27 cellular contexts compared by ENCODE assay signal in the genomic region with DNA sequence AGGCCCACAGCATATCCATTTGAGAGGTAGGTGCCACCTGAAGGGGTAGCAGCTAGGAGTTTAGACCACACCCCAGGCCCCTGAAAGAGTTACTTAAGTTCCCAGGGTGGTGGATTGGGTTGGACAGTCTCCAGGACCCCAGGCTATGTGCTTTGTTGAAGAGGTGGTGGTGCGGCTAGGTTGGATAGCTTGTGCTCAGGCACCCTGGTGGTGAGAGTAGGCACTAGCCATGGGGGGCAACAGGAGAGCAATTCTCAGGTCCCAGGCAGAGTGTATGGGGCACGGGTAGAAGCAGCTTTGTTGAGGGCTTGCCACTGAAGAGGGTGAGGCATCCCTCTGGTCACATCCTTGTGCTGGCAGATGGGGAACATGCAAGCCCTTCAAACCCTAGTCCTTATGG. TPM values are rescaled to one million over a fixed set of nuclear protein-coding genes. Genes with fewer than 3 reads are reported as not detected.
"Had no signal": no experiment of that assay in that cellular context is flagged by ENCODE, and none has a peak within 500 bp of the region (broad histone marks: within the 10 kb centered on the region; RNA-seq: fewer than 3 reads in every experiment).

No MANE protein-coding gene starts in this region.

- DNase-seq: activated B cell treated with CpG ODN at 0.5 μM for 24 hours; activated CD4-positive, alpha-beta T cell treated with anti-CD3 and anti-CD28 coated beads for 1 hour; activated CD4-positive, alpha-beta T cell treated with anti-CD3 and anti-CD28 coated beads, Interleukin-2, amount 10 ng/mL, durations not matched to agents 24 days and 14 days; activated CD4-positive, alpha-beta T cell treated with anti-CD3 and anti-CD28 coated beads, Interleukin-2, amount 50 U/mL, for 48 hours; activated CD8-positive, alpha-beta memory T cell treated with anti-CD3 and anti-CD28 coated beads, Interleukin-2, amount 10 ng/mL, durations not matched to agents 7 days and 5 days; activated effector memory CD4-positive, alpha-beta T cell treated with Interleukin-2 at 50 U/mL for 16 hours; activated naive CD4-positive, alpha-beta T cell; activated T-cell treated with anti-CD3 and anti-CD28 coated beads, Interleukin-2, amount 50 U/mL, for 24 hours; aorta; MM.1S; NCI-H1105 treated with DMSO at 0.1 percent for 48 hours; NCI-H1436 treated with DMSO at 0.1 percent for 48 hours; NCI-H187 treated with DMSO at 0.1 percent for 48 hours; NCI-H2081 treated with DMSO at 0.1 percent for 48 hours; NCI-H526 treated with DMSO at 0.1 percent for 48 hours; NCI-H82; T-cell; T-helper 2 cell; T1000 had no signal

- H3K27ac ChIP-seq: SK-N-MC had no signal

- ATAC-seq: activated CD8-positive, alpha-beta memory T cell treated with anti-CD3 and anti-CD28 coated beads, Interleukin-2, amount 10 ng/mL, durations not matched to agents 7 days and 5 days; Right ventricle myocardium inferior; T-cell had no signal

- H3K4me3 ChIP-seq: SK-N-MC had no signal

- FAIRE-seq: bronchial epithelial cell, TTC549 had no signal

RNA-seq across cellular contexts. Expression of gene PF4, which starts 5.6 kb away (rescaled TPM):
- total RNA-seq: activated B cell treated with CpG ODN at 0.5 μM for 24 hours; activated CD4-positive, alpha-beta T cell treated with anti-CD3 and anti-CD28 coated beads, Interleukin-2, amount 10 ng/mL, durations not matched to agents 24 days and 14 days; activated CD8-positive, alpha-beta memory T cell treated with anti-CD3 and anti-CD28 coated beads, Interleukin-2, amount 10 ng/mL, durations not matched to agents 7 days and 5 days; activated T-helper 1 cell treated with anti-CD3 and anti-CD28 coated beads, Interleukin-12 subunit alpha, Interleukin-12 subunit beta, Interleukin-2, Interleukin-4 antibody, amounts not matched to agents 30 ng/mL and 10 ng/mL and 1 ng/mL, durations not matched to agents 14 hours and 24 hours and 36 hours; bronchial epithelial cell; NCI-H460; OCI-LY7; RPMI7951 had no signal
- polyA plus RNA-seq: aorta had no signal

RNA-seq across cellular contexts. Expression of gene PPBP, which starts 11.8 kb away (rescaled TPM):
- total RNA-seq: activated CD4-positive, alpha-beta T cell treated with anti-CD3 and anti-CD28 coated beads, Interleukin-2, amount 10 ng/mL, durations not matched to agents 24 days and 14 days; activated CD8-positive, alpha-beta memory T cell treated with anti-CD3 and anti-CD28 coated beads, Interleukin-2, amount 10 ng/mL, durations not matched to agents 7 days and 5 days; activated T-helper 1 cell treated with anti-CD3 and anti-CD28 coated beads, Interleukin-12 subunit alpha, Interleukin-12 subunit beta, Interleukin-2, Interleukin-4 antibody, amounts not matched to agents 30 ng/mL and 10 ng/mL and 1 ng/mL, durations not matched to agents 14 hours and 24 hours and 36 hours; NCI-H460; OCI-LY7; RPMI7951 had no signal
- polyA plus RNA-seq: aorta had no signal

RNA-seq across cellular contexts. Expression of gene CXCL5, which starts 22.3 kb away (rescaled TPM):
- total RNA-seq: activated B cell treated with CpG ODN at 0.5 μM for 24 hours; activated CD4-positive, alpha-beta T cell treated with anti-CD3 and anti-CD28 coated beads, Interleukin-2, amount 10 ng/mL, durations not matched to agents 24 days and 14 days; activated CD8-positive, alpha-beta memory T cell treated with anti-CD3 and anti-CD28 coated beads, Interleukin-2, amount 10 ng/mL, durations not matched to agents 7 days and 5 days; activated T-helper 1 cell treated with anti-CD3 and anti-CD28 coated beads, Interleukin-12 subunit alpha, Interleukin-12 subunit beta, Interleukin-2, Interleukin-4 antibody, amounts not matched to agents 30 ng/mL and 10 ng/mL and 1 ng/mL, durations not matched to agents 14 hours and 24 hours and 36 hours; OCI-LY7 had no signal
